ENCODE assay signal across 16 cellular contexts in the genomic region with DNA sequence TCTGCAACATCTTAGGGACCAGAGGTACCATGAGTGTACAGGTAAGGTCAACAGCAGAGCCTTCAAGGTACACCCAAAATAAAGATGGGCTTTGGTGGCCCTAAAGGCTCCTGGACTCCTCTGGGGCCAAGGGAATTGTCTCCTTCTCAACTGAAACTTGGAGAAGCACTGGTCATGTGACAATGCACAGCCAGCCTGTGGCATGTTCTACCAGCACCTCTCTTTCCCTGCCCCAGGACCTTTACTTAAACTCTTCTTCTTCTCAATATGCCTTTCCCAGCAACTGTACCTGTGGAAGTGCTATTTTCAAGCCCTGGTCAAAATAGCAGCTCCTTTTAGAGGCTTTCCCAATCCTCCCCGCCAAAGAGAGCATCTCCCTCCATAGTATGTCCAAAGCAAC. TPM values are rescaled to one million over a fixed set of nuclear protein-coding genes. Genes with fewer than 3 reads are reported as not detected.
DNase-seq lines count a peak whose midpoint lies in the region; ATAC-seq and TF ChIP-seq lines count a peak whose summit lies in the region.
"Had no signal": no experiment of that assay in that cellular context is flagged by ENCODE, and none has a peak within 500 bp of the region (broad histone marks: within the 10 kb centered on the region; RNA-seq: fewer than 3 reads in every experiment).

No MANE protein-coding gene starts in this region.

- no peaks in the 10 kb centered on the region for H3K36me3 Mint-ChIP-seq in activated CD4-positive, alpha-beta memory T cell treated with anti-CD3 and anti-CD28 coated beads, Interleukin-2, amount 10 ng/mL, durations not matched to agents 7 days and 5 days (ENCODE audit: low read depth)

- H2BK120ac ChIP-seq in neuronal stem cell (ENCODE audit: low read depth, low read length) = no peak overlapping the region

- H3K79me1 ChIP-seq in neuronal stem cell (ENCODE audit: low read depth, low read length) = no peaks in the 10 kb centered on the region

- intact Hi-C loops in Panc1 (cut with micrococcal nuclease; ENCODE audit: unreplicated experiment) = no loop called here

- H4K91ac ChIP-seq in neuronal stem cell (ENCODE audit: low read depth, low read length, poor library complexity) = no peak overlapping the region

- DNase-seq in Panc1 (ENCODE audit: low read depth, low spot score) = no peak
- DNase-seq in caudate nucleus (lab: John Stamatoyannopoulos, UW) = no peak
- DNase-seq in neuronal stem cell (ENCODE audit: low spot score) = no peak
- no peak for DNase-seq in activated CD4-positive, alpha-beta memory T cell treated with anti-CD3 and anti-CD28 coated beads, Interleukin-2, amount 10 ng/mL, durations not matched to agents 7 days and 5 days
- DNase-seq in NCI-H1092 (lab: John Stamatoyannopoulos, UW) = no peak
- no peak for DNase-seq in G401 (ENCODE audit: low spot score)
- DNase-seq: Caco-2, GOT3, H9, IMR-90 had no signal

- ATAC-seq in Panc1 (0 out of 2 replicates have a peak, but pooled peaks have one; percentile 3), GM18909 (IDR thresholded peaks at IDR 0.05; ENCODE audit: poor library complexity, unreplicated experiment) (no peak)

- H3K23ac ChIP-seq in neuronal stem cell (ENCODE audit: low read depth, low read length, poor library complexity) = no peak overlapping the region

- peaks cover 16 to 54% (median 38%) of the 10 kb centered on the region in 10 experiments for H3K4me1 ChIP-seq in BLaER1 treated with 17β-estradiol and CSF1 and Interleukin-3, amounts not matched to agents 10 nM and 100 nM
- H3K4me1 ChIP-seq in Panc1 (ENCODE audit: control insufficient read depth, insufficient read depth, low read length) = no peaks in the 10 kb centered on the region
- H3K4me1 ChIP-seq in neuronal stem cell (ENCODE audit: control insufficient read depth in 2 of 2, insufficient read depth in 1 of 2, low read depth in 1 of 2, low read length in 2 of 2) = peaks cover 3 to 25% of the 10 kb centered on the region in 2 donors
- H3K4me1 ChIP-seq: Caco-2 had no signal

- H3K14ac ChIP-seq in neuronal stem cell (ENCODE audit: low read length) = no peak overlapping the region

- no CpG with 5 or more reads among the region's 1 CpG for WGBS in neuronal stem cell (ENCODE audit: extremely low coverage in 2 of 2, insufficient read length in 2 of 2, insufficient replicate concordance in 1 of 2), 2 donors

- H3K4me1 Mint-ChIP-seq in activated CD4-positive, alpha-beta memory T cell treated with anti-CD3 and anti-CD28 coated beads, Interleukin-2, amount 10 ng/mL, durations not matched to agents 7 days and 5 days = no peaks in the 10 kb centered on the region
- H3K4me1 Mint-ChIP-seq: B cell, CD14-positive monocyte had no signal

- H3K27ac Mint-ChIP-seq in activated CD4-positive, alpha-beta memory T cell treated with anti-CD3 and anti-CD28 coated beads, Interleukin-2, amount 10 ng/mL, durations not matched to agents 7 days and 5 days = no peak overlapping the region
- H3K27ac Mint-ChIP-seq: CD14-positive monocyte had no signal

- no peak for TF ChIP-seq CTCF in Panc1 (IDR thresholded peaks at IDR 0.05)

- H3K9me3 Mint-ChIP-seq in activated CD4-positive, alpha-beta memory T cell treated with anti-CD3 and anti-CD28 coated beads, Interleukin-2, amount 10 ng/mL, durations not matched to agents 7 days and 5 days = no peaks in the 10 kb centered on the region
- H3K9me3 Mint-ChIP-seq: CD14-positive monocyte; CD8-positive, alpha-beta memory T cell; H9 had no signal

- no peak overlapping the region for H3K27ac ChIP-seq in BLaER1 treated with 17β-estradiol and CSF1 and Interleukin-3, amounts not matched to agents 10 nM and 100 nM
- no peak overlapping the region for H3K27ac ChIP-seq in Panc1 (ENCODE audit: low read length)
- H3K27ac ChIP-seq in caudate nucleus (ENCODE audit: low read depth, low read length) = peak overlapping the region; percentile 9
- no peak overlapping the region for H3K27ac ChIP-seq in neuronal stem cell (replicated peaks; ENCODE audit: low read length)
- H3K27ac ChIP-seq: KMS-11 had no signal

- H3K36me3 ChIP-seq in BLaER1 treated with 17β-estradiol and CSF1 and Interleukin-3, amounts not matched to agents 10 nM and 100 nM = peaks cover 0 to 30% (median 21%) of the 10 kb centered on the region in 11 experiments; a peak in 17 of 22 replicates
- H3K36me3 ChIP-seq in Panc1 (ENCODE audit: control insufficient read depth, insufficient read depth, low read length) (peaks cover 1% of the 10 kb centered on the region), neuronal stem cell (replicated peaks in 1 of 2; ENCODE audit: control insufficient read depth in 2 of 2, insufficient read depth in 2 of 2, low read length in 2 of 2) (no peaks in the 10 kb centered on the region)

- no peak overlapping the region for H3K9ac ChIP-seq in BLaER1 treated with 17β-estradiol and CSF1 and Interleukin-3, amounts not matched to agents 10 nM and 100 nM
- no peak overlapping the region for H3K9ac ChIP-seq in neuronal stem cell (ENCODE audit: low read depth, low read length, poor library complexity)
- H3K9ac ChIP-seq: KMS-11 had no signal

- no peak overlapping the region for H2AFZ ChIP-seq in neuronal stem cell (ENCODE audit: low read length)

- no peak overlapping the region for H2BK12ac ChIP-seq in neuronal stem cell (ENCODE audit: low read length)

- H3K18ac ChIP-seq in neuronal stem cell (ENCODE audit: low read length) = peak overlapping the region; percentile 15

- CTCF ChIA-PET in Panc1 (lab: Charles Lee) = no interaction called here
- CTCF ChIA-PET in activated CD4-positive, alpha-beta memory T cell treated with anti-CD3 and anti-CD28 coated beads, Interleukin-2, amount 10 ng/mL, durations not matched to agents 7 days and 5 days (lab: Charles Lee) = interaction anchor here (0.6 to 2.3 kb wide), 3 partner anchors 46 to 430 kb away, joined by 3 to 7 read pairs (median 4); no protein-coding TSS in a partner anchor

- no peaks in the 10 kb centered on the region for H3K9me3 ChIP-seq in BLaER1 treated with 17β-estradiol and CSF1 and Interleukin-3, amounts not matched to agents 10 nM and 100 nM (replicated peaks in 1 of 11)
- H3K9me3 ChIP-seq in Panc1 (ENCODE audit: control insufficient read depth, insufficient read depth, low read depth, low read length) (no peaks in the 10 kb centered on the region), neuronal stem cell (replicated peaks in 1 of 2; ENCODE audit: control insufficient read depth in 2 of 2, insufficient read depth in 1 of 2, low read depth in 1 of 2, low read length in 2 of 2) (no peaks in the 10 kb centered on the region)
- H3K9me3 ChIP-seq: Caco-2 had no signal

- no TSS peak for BruUV-seq in Panc1 (replicated peaks; lab: Mats Ljungman, UMichigan)

- H3K27me3 ChIP-seq in BLaER1 treated with 17β-estradiol and CSF1 and Interleukin-3, amounts not matched to agents 10 nM and 100 nM = no peaks in the 10 kb centered on the region
- H3K27me3 ChIP-seq in Panc1 (ENCODE audit: control insufficient read depth, insufficient read depth, low read length) (no peaks in the 10 kb centered on the region), neuronal stem cell (ENCODE audit: control insufficient read depth in 3 of 3, insufficient read depth in 3 of 3, low read depth in 1 of 3, low read length in 3 of 3) (no peaks in the 10 kb centered on the region)

- in situ Hi-C loops in Panc1 (cut with HindIII; ENCODE audit: low pct_unique_long_range_greater_than_20kb, low sequenced_read_pairs) = no loop called here
- in situ Hi-C loops in G401 (cut with HindIII; ENCODE audit: low sequenced_read_pairs) = no loop called here

- H3K4me2 ChIP-seq in BLaER1 treated with 17β-estradiol and CSF1 and Interleukin-3, amounts not matched to agents 10 nM and 100 nM = peak overlapping the region; percentile 50 to 84 (median 75); a peak in 18 of 22 replicates
- H3K4me2 ChIP-seq in neuronal stem cell (ENCODE audit: insufficient read depth, low read length, poor library complexity, severe bottlenecking) = no peak overlapping the region
- H3K4me2 ChIP-seq: KMS-11 had no signal

- no peak overlapping the region for H2BK15ac ChIP-seq in neuronal stem cell (ENCODE audit: low read length)

- H3K27me3 Mint-ChIP-seq in activated CD4-positive, alpha-beta memory T cell treated with anti-CD3 and anti-CD28 coated beads, Interleukin-2, amount 10 ng/mL, durations not matched to agents 7 days and 5 days = no peaks in the 10 kb centered on the region
- H3K27me3 Mint-ChIP-seq: B cell had no signal

- no peak overlapping the region for H3K4me3 ChIP-seq in BLaER1 treated with 17β-estradiol and CSF1 and Interleukin-3, amounts not matched to agents 10 nM and 100 nM
- no peak overlapping the region for H3K4me3 ChIP-seq in Panc1 (ENCODE audit: low read depth in 2 of 2, low read length in 2 of 2)
- no peak overlapping the region for H3K4me3 ChIP-seq in neuronal stem cell (ENCODE audit: low read length in 2 of 2)

- no peak overlapping the region for H3K4ac ChIP-seq in neuronal stem cell (ENCODE audit: low read length)

- no peak overlapping the region for H4K8ac ChIP-seq in neuronal stem cell (ENCODE audit: low read depth, low read length)

- peaks cover 0 to 34% (median 6%) of the 10 kb centered on the region in 11 experiments; a peak in 10 of 22 replicates for H4K20me1 ChIP-seq in BLaER1 treated with 17β-estradiol and CSF1 and Interleukin-3, amounts not matched to agents 10 nM and 100 nM

- H2BK5ac ChIP-seq in neuronal stem cell (ENCODE audit: low read length) = no peak overlapping the region

- peak overlapping the region; percentile 72 for H2AK5ac ChIP-seq in neuronal stem cell (ENCODE audit: low read depth, low read length)

- POLR2A ChIA-PET in Panc1 (lab: Charles Lee) = interaction anchor here (0.6 kb wide), 1 partner anchor 51 kb away, joined by 9 read pairs; no protein-coding TSS in a partner anchor
- POLR2A ChIA-PET in activated CD4-positive, alpha-beta memory T cell treated with anti-CD3 and anti-CD28 coated beads, Interleukin-2, amount 10 ng/mL, durations not matched to agents 7 days and 5 days (lab: Charles Lee) = no interaction called here

- no peak overlapping the region for H3K4me3 Mint-ChIP-seq in activated CD4-positive, alpha-beta memory T cell treated with anti-CD3 and anti-CD28 coated beads, Interleukin-2, amount 10 ng/mL, durations not matched to agents 7 days and 5 days
- H3K4me3 Mint-ChIP-seq: B cell; CD14-positive monocyte; CD8-positive, alpha-beta memory T cell; H9 had no signal

RNA-seq across cellular contexts. Expression of a gene that starts 28.4 kb away (rescaled TPM):
- 2.4 TPM for total RNA-seq in Panc1 (2021; ENCODE audit: unreplicated experiment)
- polyA plus RNA-seq in Panc1 (2012; ENCODE audit: insufficient read length) = 0.34 TPM
- polyA plus RNA-seq in neuronal stem cell (2013, experiment 1 of 2) = 2.7 TPM
- 2.9 TPM for polyA plus RNA-seq in neuronal stem cell (2013, experiment 2 of 2)
- total RNA-seq in activated CD4-positive, alpha-beta memory T cell treated with anti-CD3 and anti-CD28 coated beads, Interleukin-2, amount 10 ng/mL, durations not matched to agents 7 days and 5 days = 1 to 10 TPM; 1.4 to 2.0 TPM
- 4.7 TPM in 1 of 2 replicates, not detected in the other for total RNA-seq in G401 (2014; rRNA removed; shearing (Covaris generic))
